10 cellular contexts compared by ENCODE assay signal in genomic region chr18:24491882-24492281, GRCh38. TPM values are rescaled to one million over a fixed set of nuclear protein-coding genes. Genes with fewer than 3 reads are reported as not detected.
DNase-seq lines count a peak whose midpoint lies in the region; ATAC-seq, FAIRE-seq and TF ChIP-seq lines count a peak whose summit lies in the region.
"Had no signal": no experiment of that assay in that cellular context is flagged by ENCODE, and none has a peak within 500 bp of the region (broad histone marks: within the 10 kb centered on the region; RNA-seq: fewer than 3 reads in every experiment).

No MANE protein-coding gene starts in this region.

- no peak for TF ChIP-seq CTCF in DOHH2 (IDR thresholded peaks at IDR 0.05; ENCODE audit: low read depth, low read length, poor library complexity, severe bottlenecking)
- no peak for TF ChIP-seq CTCF in osteoblast (IDR thresholded peaks at IDR 0.05; ENCODE audit: extremely low read depth, low read depth, low read length)

- H4K20me1 ChIP-seq in DOHH2 (ENCODE audit: control insufficient read depth, insufficient read depth, low read depth, low read length) (no peaks in the 10 kb centered on the region), osteoblast (ENCODE audit: insufficient read depth, low read length) (no peaks in the 10 kb centered on the region)

- H3K9me3 ChIP-seq in DOHH2 (ENCODE audit: control insufficient read depth, insufficient read depth, low read length) (no peaks in the 10 kb centered on the region; the same call in 1 of the 2 replicates), osteoblast (ENCODE audit: low read depth, low read length) (no peaks in the 10 kb centered on the region)

- H3K27me3 Mint-ChIP-seq in T-cell: peaks cover 0 to 28% of the 10 kb centered on the region in 2 donors

- POLR2A ChIA-PET in T-cell (lab: Charles Lee): no interaction called here
- POLR2A ChIA-PET in HEK293T (lab: Yijun Ruan, JAX): no interaction called here

- no peaks in the 10 kb centered on the region for H3K9me3 Mint-ChIP-seq in T-cell

- H3K36me3 ChIP-seq in DOHH2 (ENCODE audit: control insufficient read depth, low read length) (no peaks in the 10 kb centered on the region), osteoblast (ENCODE audit: insufficient read depth, low read length) (no peaks in the 10 kb centered on the region)

- H2AFZ ChIP-seq in osteoblast (ENCODE audit: low read length): no peak overlapping the region

- H3K79me2 ChIP-seq in DOHH2 (ENCODE audit: control insufficient read depth, low read length) (no peaks in the 10 kb centered on the region), osteoblast (ENCODE audit: insufficient read depth, low read length) (no peaks in the 10 kb centered on the region)

- CTCF ChIA-PET in T-cell (lab: Charles Lee) (interaction anchor here in 1 of 2 donors (1.1 to 2.1 kb wide), 2 partner anchors 132 to 235 kb away, joined by 8 read pairs; no protein-coding TSS in a partner anchor), HEK293T (lab: Yijun Ruan, JAX) (interaction anchor here (1.5 kb wide), 1 partner anchor 315 kb away, joined by 5 read pairs; no protein-coding TSS in a partner anchor)

- no peaks in the 10 kb centered on the region for H3K9me2 ChIP-seq in DOHH2 (replicated peaks; ENCODE audit: control insufficient read depth, low read length)

- H3K4me2 ChIP-seq in DOHH2 (ENCODE audit: low read length) (peak overlapping the region; percentile 58), osteoblast (ENCODE audit: insufficient read depth, low read length) (no peak overlapping the region)

- peaks cover 15 to 25% (median 16%) of the 10 kb centered on the region in 3 donors for H3K4me1 Mint-ChIP-seq in T-cell

- peak; percentile 36 for DNase-seq in GM19239 (ENCODE audit: insufficient read length, low spot score)
- DNase-seq in T-cell: peak in 21 of 34 experiments; percentile 3 to 32 (median 11)
- no peak for DNase-seq in nucleus accumbens (lab: John Stamatoyannopoulos, UW)
- no peak for DNase-seq in osteoblast (ENCODE audit: insufficient read length, low spot score, missing footprints)
- DNase-seq in NCI-H2196 treated with DMSO at 0.1 percent for 48 hours (lab: John Stamatoyannopoulos, UW; ENCODE audit: unreplicated experiment): no peak
- no peak for DNase-seq in HEK293T (ENCODE audit: extremely low spot score)
- DNase-seq: activated CD8-positive, alpha-beta memory T cell treated with anti-CD3 and anti-CD28 coated beads, Interleukin-2, amount 50 U/mL, for 4 hours had no signal

- H3K27me3 ChIP-seq in DOHH2 (ENCODE audit: control insufficient read depth, low read length) (peaks cover 2% of the 10 kb centered on the region; the same call in 1 of the 2 replicates), osteoblast (ENCODE audit: insufficient read depth, low read length) (peaks cover 3% of the 10 kb centered on the region)

- ATAC-seq in HG02973 (IDR thresholded peaks at IDR 0.05; ENCODE audit: unreplicated experiment) (peak; percentile 85), T-cell (replicated peaks in 1 of 4) (peak in 3 of 4 experiments; percentile 36 to 67 (median 52))

- peak; percentile 91 for FAIRE-seq in GM19239 (lab: Jason Lieb, UNC)

- H3K27ac Mint-ChIP-seq in T-cell: no peak overlapping the region

- no peak overlapping the region for H3K4me3 Mint-ChIP-seq in T-cell

- H3K4me1 ChIP-seq in DOHH2 (ENCODE audit: control insufficient read depth, low read length) (peaks cover 24% of the 10 kb centered on the region), osteoblast (ENCODE audit: insufficient read depth, low read length) (peaks cover 4% of the 10 kb centered on the region)

- no peaks in the 10 kb centered on the region for H3K36me3 Mint-ChIP-seq in T-cell

- H3K27ac ChIP-seq in DOHH2 (ENCODE audit: low read depth, low read length) (peak overlapping the region; percentile 15; the same call in 1 of the 2 replicates), osteoblast (ENCODE audit: low read depth, low read length) (no peak overlapping the region)
- H3K27ac ChIP-seq: epithelial cell of prostate had no signal

- 0 out of 2 replicates have a peak, but pooled peaks cover 4% of the 10 kb centered on the region for H3F3A ChIP-seq in DOHH2 (ENCODE audit: control insufficient read depth, insufficient read depth)

- H3K4me3 ChIP-seq in DOHH2 (ENCODE audit: low read length): peak overlapping the region; percentile 37
- H3K4me3 ChIP-seq in osteoblast (ENCODE audit: insufficient read depth, low read length): no peak overlapping the region

TF ChIP-seq in HEK293T, 16 proteins besides CTCF, POLR2A, EP300 and RAD21:
- no peak for TF ChIP-seq SP1 (IDR thresholded peaks at IDR 0.05)
- TF ChIP-seq HDGF (IDR thresholded peaks at IDR 0.05; ENCODE audit: borderline replicate concordance): no peak
- no peak for TF ChIP-seq ARNT (IDR thresholded peaks at IDR 0.05)
- no peak for TF ChIP-seq PKNOX1 (IDR thresholded peaks at IDR 0.05)
- TF ChIP-seq L3MBTL2 (conservative IDR thresholded peaks at IDR 0.05): no peak
- no peak for TF ChIP-seq LEF1 (IDR thresholded peaks at IDR 0.05; ENCODE audit: borderline replicate concordance)
- no peak for TF ChIP-seq NFRKB (IDR thresholded peaks at IDR 0.05)
- no peak for TF ChIP-seq TARDBP (IDR thresholded peaks at IDR 0.05)
- TF ChIP-seq BHLHE40 (IDR thresholded peaks at IDR 0.05; ENCODE audit: borderline replicate concordance): no peak
- TF ChIP-seq ELF4 (IDR thresholded peaks at IDR 0.05): no peak
- no peak for TF ChIP-seq ZNF384 (IDR thresholded peaks at IDR 0.05)
- no peak for TF ChIP-seq CTBP1 (IDR thresholded peaks at IDR 0.05; ENCODE audit: borderline replicate concordance)
- TF ChIP-seq FOXK2 (IDR thresholded peaks at IDR 0.05): no peak
- TF ChIP-seq FOXM1 (IDR thresholded peaks at IDR 0.05; ENCODE audit: borderline replicate concordance): no peak
- TF ChIP-seq FOXA1 (IDR thresholded peaks at IDR 0.05): no peak
- no peak for TF ChIP-seq SUZ12 (IDR thresholded peaks at IDR 0.05)

RNA-seq across cellular contexts. Expression of gene HRH4, which starts 31.4 kb away (rescaled TPM):
- total RNA-seq in T-cell (1 to 10 TPM in 2 of 5 donors, under 1 TPM in 3; 0.43 to 2.7 (median 0.86) TPM), osteoblast (under 0.01 TPM in 2 replicates)

Comparison
In these comparisons a context has a peak if more than half of its experiments do, and no peak if none do; other contexts are left out.
1. DNase-seq: peak in GM19239 (single experiment) and T-cell (21 of 34); none in nucleus accumbens (0 of 56), osteoblast (single experiment), NCI-H2196 treated with DMSO at 0.1 percent for 48 hours (single experiment) and HEK293T (single experiment).